ENCODE assay signal across 1 cellular context in the genomic region with DNA sequence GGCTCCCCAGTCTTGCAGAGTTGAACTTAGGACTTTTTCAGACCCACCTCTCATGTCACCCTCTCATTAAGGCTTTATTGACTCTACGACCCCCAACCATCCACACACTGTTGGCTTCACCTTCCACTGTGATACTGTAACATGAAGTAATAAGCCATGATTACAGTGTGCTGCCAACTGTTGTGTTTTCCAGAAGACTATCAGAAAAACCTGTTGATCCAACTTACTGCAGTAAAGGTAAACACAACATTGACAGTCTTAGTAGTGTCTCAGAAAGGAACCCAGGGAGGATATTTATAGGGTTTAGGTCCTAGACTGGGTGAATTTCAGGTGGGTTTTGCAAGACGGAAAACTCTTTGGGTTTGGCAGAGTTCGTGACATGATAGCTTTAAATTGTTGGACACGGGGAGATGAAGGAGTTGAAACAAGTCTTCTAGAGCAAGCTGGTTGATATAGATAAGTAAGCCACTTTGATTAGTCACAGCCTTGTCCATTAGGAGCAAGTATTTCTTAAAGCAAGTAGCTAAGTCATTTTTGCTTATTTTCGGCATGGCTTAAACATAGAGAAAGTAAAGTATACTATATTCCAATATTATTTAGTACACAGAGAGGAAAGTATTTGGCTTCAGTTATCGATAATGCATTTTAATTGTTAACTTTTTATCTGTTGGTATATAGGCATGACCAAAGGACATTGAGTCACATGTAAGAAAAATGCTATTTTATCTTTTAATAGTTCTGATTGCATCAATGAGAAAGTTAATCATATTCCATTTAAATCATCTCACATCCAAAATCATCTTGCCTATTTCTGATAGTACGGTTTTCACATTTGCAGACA.
TF ChIP-seq lines count a peak whose summit lies in the region.

No MANE protein-coding gene starts in this region.

TF ChIP-seq in K562, 482 proteins besides CTCF, POLR2A, EP300 and RAD21 (continued from another document and continues in another):
- TF ChIP-seq, protein P1, sequence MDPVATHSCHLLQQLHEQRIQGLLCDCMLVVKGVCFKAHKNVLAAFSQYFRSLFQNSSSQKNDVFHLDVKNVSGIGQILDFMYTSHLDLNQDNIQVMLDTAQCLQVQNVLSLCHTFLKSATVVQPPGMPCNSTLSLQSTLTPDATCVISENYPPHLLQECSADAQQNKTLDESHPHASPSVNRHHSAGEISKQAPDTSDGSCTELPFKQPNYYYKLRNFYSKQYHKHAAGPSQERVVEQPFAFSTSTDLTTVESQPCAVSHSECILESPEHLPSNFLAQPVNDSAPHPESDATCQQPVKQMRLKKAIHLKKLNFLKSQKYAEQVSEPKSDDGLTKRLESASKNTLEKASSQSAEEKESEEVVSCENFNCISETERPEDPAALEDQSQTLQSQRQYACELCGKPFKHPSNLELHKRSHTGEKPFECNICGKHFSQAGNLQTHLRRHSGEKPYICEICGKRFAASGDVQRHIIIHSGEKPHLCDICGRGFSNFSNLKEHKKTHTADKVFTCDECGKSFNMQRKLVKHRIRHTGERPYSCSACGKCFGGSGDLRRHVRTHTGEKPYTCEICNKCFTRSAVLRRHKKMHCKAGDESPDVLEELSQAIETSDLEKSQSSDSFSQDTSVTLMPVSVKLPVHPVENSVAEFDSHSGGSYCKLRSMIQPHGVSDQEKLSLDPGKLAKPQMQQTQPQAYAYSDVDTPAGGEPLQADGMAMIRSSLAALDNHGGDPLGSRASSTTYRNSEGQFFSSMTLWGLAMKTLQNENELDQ (CRISPR knock-in tag; IDR thresholded peaks at IDR 0.05; ENCODE audit: borderline replicate concordance) = no peak
- no peak for TF ChIP-seq HLTF (IDR thresholded peaks at IDR 0.05)
- TF ChIP-seq, protein P2, sequence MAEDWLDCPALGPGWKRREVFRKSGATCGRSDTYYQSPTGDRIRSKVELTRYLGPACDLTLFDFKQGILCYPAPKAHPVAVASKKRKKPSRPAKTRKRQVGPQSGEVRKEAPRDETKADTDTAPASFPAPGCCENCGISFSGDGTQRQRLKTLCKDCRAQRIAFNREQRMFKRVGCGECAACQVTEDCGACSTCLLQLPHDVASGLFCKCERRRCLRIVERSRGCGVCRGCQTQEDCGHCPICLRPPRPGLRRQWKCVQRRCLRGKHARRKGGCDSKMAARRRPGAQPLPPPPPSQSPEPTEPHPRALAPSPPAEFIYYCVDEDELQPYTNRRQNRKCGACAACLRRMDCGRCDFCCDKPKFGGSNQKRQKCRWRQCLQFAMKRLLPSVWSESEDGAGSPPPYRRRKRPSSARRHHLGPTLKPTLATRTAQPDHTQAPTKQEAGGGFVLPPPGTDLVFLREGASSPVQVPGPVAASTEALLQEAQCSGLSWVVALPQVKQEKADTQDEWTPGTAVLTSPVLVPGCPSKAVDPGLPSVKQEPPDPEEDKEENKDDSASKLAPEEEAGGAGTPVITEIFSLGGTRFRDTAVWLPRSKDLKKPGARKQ (CRISPR knock-in tag; IDR thresholded peaks at IDR 0.05) = no peak
- TF ChIP-seq BRCA1 (IDR thresholded peaks at IDR 0.05) = no peak
- no peak for TF ChIP-seq BRCA1 (CRISPR knock-in tag; IDR thresholded peaks at IDR 0.05)
- TF ChIP-seq ADNP (tag; IDR thresholded peaks at IDR 0.05) = 0 out of 2 replicates have a peak, but pooled peaks have one; percentile 16
- TF ChIP-seq RHOXF2B (CRISPR knock-in tag; conservative IDR thresholded peaks at IDR 0.05) = no peak
- no peak for TF ChIP-seq ETV5 (CRISPR knock-in tag; IDR thresholded peaks at IDR 0.05; ENCODE audit: low read depth)
- no peak for TF ChIP-seq ZNF431 (CRISPR knock-in tag; IDR thresholded peaks at IDR 0.05)
- TF ChIP-seq ZNF354B (CRISPR knock-in tag; IDR thresholded peaks at IDR 0.05) = no peak
- TF ChIP-seq, protein P3, sequence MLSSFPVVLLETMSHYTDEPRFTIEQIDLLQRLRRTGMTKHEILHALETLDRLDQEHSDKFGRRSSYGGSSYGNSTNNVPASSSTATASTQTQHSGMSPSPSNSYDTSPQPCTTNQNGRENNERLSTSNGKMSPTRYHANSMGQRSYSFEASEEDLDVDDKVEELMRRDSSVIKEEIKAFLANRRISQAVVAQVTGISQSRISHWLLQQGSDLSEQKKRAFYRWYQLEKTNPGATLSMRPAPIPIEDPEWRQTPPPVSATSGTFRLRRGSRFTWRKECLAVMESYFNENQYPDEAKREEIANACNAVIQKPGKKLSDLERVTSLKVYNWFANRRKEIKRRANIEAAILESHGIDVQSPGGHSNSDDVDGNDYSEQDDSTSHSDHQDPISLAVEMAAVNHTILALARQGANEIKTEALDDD (IDR thresholded peaks at IDR 0.05) = peak; percentile 86
- no peak for TF ChIP-seq SMAD2 (IDR thresholded peaks at IDR 0.05; ENCODE audit: low read depth, low read length)
- no peak for TF ChIP-seq ZNF124 (CRISPR knock-in tag; IDR thresholded peaks at IDR 0.05)
- no peak for TF ChIP-seq NFYB (IDR thresholded peaks at IDR 0.05; ENCODE audit: extremely low read depth, insufficient read length)
- TF ChIP-seq TEAD4 (IDR thresholded peaks at IDR 0.05; ENCODE audit: low read length) = peak; percentile 90
- no peak for TF ChIP-seq TEAD4 (CRISPR knock-in tag; IDR thresholded peaks at IDR 0.05; ENCODE audit: borderline replicate concordance)
- no peak for TF ChIP-seq CHD2 (IDR thresholded peaks at IDR 0.05; ENCODE audit: low read depth, low read length)
- no peak for TF ChIP-seq ZNF146 (CRISPR knock-in tag; IDR thresholded peaks at IDR 0.05; ENCODE audit: unreplicated experiment)
- TF ChIP-seq, protein P4, sequence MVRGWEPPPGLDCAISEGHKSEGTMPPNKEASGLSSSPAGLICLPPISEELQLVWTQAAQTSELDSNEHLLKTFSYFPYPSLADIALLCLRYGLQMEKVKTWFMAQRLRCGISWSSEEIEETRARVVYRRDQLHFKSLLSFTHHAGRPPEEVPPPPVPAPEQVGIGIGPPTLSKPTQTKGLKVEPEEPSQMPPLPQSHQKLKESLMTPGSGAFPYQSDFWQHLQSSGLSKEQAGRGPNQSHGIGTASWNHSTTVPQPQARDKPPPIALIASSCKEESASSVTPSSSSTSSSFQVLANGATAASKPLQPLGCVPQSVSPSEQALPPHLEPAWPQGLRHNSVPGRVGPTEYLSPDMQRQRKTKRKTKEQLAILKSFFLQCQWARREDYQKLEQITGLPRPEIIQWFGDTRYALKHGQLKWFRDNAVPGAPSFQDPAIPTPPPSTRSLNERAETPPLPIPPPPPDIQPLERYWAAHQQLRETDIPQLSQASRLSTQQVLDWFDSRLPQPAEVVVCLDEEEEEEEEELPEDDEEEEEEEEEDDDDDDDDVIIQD (CRISPR knock-in tag; IDR thresholded peaks at IDR 0.05) = no peak
- TF ChIP-seq, protein P5, sequence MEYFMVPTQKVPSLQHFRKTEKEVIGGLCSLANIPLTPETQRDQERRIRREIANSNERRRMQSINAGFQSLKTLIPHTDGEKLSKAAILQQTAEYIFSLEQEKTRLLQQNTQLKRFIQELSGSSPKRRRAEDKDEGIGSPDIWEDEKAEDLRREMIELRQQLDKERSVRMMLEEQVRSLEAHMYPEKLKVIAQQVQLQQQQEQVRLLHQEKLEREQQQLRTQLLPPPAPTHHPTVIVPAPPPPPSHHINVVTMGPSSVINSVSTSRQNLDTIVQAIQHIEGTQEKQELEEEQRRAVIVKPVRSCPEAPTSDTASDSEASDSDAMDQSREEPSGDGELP (CRISPR knock-in tag; IDR thresholded peaks at IDR 0.05; ENCODE audit: borderline replicate concordance) = no peak
- peak; percentile 91 for TF ChIP-seq TCF3 (CRISPR knock-in tag; IDR thresholded peaks at IDR 0.05)
- TF ChIP-seq, protein P6, sequence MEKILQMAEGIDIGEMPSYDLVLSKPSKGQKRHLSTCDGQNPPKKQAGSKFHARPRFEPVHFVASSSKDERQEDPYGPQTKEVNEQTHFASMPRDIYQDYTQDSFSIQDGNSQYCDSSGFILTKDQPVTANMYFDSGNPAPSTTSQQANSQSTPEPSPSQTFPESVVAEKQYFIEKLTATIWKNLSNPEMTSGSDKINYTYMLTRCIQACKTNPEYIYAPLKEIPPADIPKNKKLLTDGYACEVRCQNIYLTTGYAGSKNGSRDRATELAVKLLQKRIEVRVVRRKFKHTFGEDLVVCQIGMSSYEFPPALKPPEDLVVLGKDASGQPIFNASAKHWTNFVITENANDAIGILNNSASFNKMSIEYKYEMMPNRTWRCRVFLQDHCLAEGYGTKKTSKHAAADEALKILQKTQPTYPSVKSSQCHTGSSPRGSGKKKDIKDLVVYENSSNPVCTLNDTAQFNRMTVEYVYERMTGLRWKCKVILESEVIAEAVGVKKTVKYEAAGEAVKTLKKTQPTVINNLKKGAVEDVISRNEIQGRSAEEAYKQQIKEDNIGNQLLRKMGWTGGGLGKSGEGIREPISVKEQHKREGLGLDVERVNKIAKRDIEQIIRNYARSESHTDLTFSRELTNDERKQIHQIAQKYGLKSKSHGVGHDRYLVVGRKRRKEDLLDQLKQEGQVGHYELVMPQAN (IDR thresholded peaks at IDR 0.05; ENCODE audit: borderline replicate concordance) = no peak
- peak; percentile 95 for TF ChIP-seq FOSL1 (tag; conservative IDR thresholded peaks at IDR 0.05)
- TF ChIP-seq SUPT5H (IDR thresholded peaks at IDR 0.05) = no peak
- TF ChIP-seq ZNF695 (CRISPR knock-in tag; IDR thresholded peaks at IDR 0.05) = no peak
- no peak for TF ChIP-seq ZSCAN29 (IDR thresholded peaks at IDR 0.05)
- TF ChIP-seq, protein P7, sequence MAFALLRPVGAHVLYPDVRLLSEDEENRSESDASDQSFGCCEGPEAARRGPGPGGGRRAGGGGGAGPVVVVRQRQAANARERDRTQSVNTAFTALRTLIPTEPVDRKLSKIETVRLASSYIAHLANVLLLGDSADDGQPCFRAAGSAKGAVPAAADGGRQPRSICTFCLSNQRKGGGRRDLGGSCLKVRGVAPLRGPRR (CRISPR knock-in tag; IDR thresholded peaks at IDR 0.05) = no peak
- TF ChIP-seq MED1 (CRISPR knock-in tag; IDR thresholded peaks at IDR 0.05; ENCODE audit: borderline replicate concordance) = no peak
- TF ChIP-seq, protein P8, sequence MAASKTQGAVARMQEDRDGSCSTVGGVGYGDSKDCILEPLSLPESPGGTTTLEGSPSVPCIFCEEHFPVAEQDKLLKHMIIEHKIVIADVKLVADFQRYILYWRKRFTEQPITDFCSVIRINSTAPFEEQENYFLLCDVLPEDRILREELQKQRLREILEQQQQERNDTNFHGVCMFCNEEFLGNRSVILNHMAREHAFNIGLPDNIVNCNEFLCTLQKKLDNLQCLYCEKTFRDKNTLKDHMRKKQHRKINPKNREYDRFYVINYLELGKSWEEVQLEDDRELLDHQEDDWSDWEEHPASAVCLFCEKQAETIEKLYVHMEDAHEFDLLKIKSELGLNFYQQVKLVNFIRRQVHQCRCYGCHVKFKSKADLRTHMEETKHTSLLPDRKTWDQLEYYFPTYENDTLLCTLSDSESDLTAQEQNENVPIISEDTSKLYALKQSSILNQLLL (CRISPR knock-in tag; IDR thresholded peaks at IDR 0.05; ENCODE audit: borderline replicate concordance) = no peak
- no peak for TF ChIP-seq SP2 (IDR thresholded peaks at IDR 0.05; ENCODE audit: extremely low read depth, low read depth, low read length, poor library complexity, severe bottlenecking)
- peak; percentile 59; the same call in 1 of the 2 replicates for TF ChIP-seq ZKSCAN8 (CRISPR knock-in tag; IDR thresholded peaks at IDR 0.05)
- no peak for TF ChIP-seq ZNF143 (CRISPR knock-in tag; IDR thresholded peaks at IDR 0.05)
- TF ChIP-seq ZNF224 (CRISPR knock-in tag; IDR thresholded peaks at IDR 0.05) = no peak
- TF ChIP-seq RBM14 (IDR thresholded peaks at IDR 0.05; ENCODE audit: borderline replicate concordance, insufficient read depth, low read depth, low read length) = no peak
- TF ChIP-seq FUS (optimal IDR thresholded peaks at IDR 0.05; ENCODE audit: low read depth, low read length) = no peak
- no peak for TF ChIP-seq ZNF212 (CRISPR knock-in tag; IDR thresholded peaks at IDR 0.05)
- peak in 1 of 2 experiments; percentile 68; a peak in 1 of 4 replicates for TF ChIP-seq ARNT (IDR thresholded peaks at IDR 0.05)
- no peak for TF ChIP-seq SAFB2 (IDR thresholded peaks at IDR 0.05; ENCODE audit: borderline replicate concordance, low read depth, low read length, severe bottlenecking)
- TF ChIP-seq HEY1 (CRISPR knock-in tag; IDR thresholded peaks at IDR 0.05; ENCODE audit: borderline replicate concordance) = no peak
- TF ChIP-seq BRD9 (IDR thresholded peaks at IDR 0.05; ENCODE audit: low read depth, partially characterized antibody) = peak; percentile 40
- TF ChIP-seq, protein P9, sequence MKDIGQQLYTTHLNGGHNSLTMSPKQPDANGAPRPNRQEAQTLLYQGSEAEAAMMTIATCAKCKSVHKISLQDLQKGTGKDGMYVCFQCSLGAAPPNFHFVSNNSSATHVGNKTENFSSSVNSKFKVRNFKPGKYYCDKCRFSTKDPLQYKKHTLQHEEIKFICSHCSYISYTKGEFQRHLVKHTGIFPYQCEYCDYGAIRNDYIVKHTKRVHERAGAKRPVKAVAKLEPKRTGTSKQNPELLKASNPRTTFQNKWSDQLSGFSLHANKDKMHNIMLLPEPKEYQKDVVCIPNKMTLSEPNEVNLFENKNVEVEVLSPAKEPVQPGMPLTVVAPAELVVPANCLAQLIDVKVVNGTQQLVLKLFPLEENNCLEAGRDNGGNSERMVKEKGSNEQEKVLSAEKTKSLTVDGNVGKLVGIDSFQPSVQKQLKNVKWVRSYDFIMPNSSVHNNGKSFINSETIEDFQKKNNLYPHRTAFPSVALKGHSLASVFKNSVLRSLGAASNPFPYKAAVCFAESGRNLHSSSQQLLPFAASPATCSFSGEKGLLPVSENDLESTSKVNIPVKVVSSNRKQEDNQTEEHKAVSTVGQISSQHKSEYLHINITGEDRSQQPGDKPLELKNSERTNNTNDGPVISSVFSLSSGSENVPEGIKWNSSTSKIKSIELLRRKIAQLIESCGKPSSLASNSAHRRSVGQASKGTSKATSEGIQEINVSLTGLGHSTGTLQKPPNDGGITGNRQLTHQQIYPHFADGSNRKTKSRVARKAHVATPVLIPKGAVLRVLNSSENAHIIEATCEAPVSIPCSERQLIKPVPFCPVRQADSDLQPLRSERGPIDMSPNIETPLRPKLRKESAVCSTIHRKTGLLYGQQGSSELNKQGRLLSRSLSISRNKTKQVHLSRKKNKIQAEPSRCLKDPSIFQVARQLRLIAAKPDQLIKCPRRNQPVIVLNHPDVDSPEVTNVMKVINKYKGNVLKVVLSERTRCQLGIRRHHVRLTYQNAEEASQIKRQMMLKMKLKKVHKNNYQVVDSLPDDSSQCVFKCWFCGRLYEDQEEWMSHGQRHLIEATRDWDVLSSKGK (CRISPR knock-in tag; IDR thresholded peaks at IDR 0.05) = no peak
- no peak for TF ChIP-seq FOXA1 (IDR thresholded peaks at IDR 0.05; ENCODE audit: borderline replicate concordance)
- TF ChIP-seq LCOR (CRISPR knock-in tag; IDR thresholded peaks at IDR 0.05) = no peak
- TF ChIP-seq KAT2B (IDR thresholded peaks at IDR 0.05; ENCODE audit: low read depth, low read length) = no peak
- no peak for TF ChIP-seq THRAP3 (IDR thresholded peaks at IDR 0.05; ENCODE audit: borderline replicate concordance)
- TF ChIP-seq ZNF444 (CRISPR knock-in tag; IDR thresholded peaks at IDR 0.05) = no peak
- no peak for TF ChIP-seq HDAC3 (IDR thresholded peaks at IDR 0.05; ENCODE audit: borderline replicate concordance, partially characterized antibody)
- no peak for TF ChIP-seq ASH1L (IDR thresholded peaks at IDR 0.05; ENCODE audit: borderline replicate concordance, low read depth, partially characterized antibody)
- TF ChIP-seq, protein P10, sequence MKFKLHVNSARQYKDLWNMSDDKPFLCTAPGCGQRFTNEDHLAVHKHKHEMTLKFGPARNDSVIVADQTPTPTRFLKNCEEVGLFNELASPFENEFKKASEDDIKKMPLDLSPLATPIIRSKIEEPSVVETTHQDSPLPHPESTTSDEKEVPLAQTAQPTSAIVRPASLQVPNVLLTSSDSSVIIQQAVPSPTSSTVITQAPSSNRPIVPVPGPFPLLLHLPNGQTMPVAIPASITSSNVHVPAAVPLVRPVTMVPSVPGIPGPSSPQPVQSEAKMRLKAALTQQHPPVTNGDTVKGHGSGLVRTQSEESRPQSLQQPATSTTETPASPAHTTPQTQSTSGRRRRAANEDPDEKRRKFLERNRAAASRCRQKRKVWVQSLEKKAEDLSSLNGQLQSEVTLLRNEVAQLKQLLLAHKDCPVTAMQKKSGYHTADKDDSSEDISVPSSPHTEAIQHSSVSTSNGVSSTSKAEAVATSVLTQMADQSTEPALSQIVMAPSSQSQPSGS (CRISPR knock-in tag; IDR thresholded peaks at IDR 0.05) = no peak
